9 cellular contexts compared by ENCODE assay signal in genomic region chr6:25053875-25054371, GRCh38.
DNase-seq lines count a peak whose midpoint lies in the region; ATAC-seq, FAIRE-seq and TF ChIP-seq lines count a peak whose summit lies in the region.
"Had no signal": no experiment of that assay in that cellular context is flagged by ENCODE, and none has a peak within 500 bp of the region (broad histone marks: within the 10 kb centered on the region; RNA-seq: fewer than 3 reads in every experiment).

No MANE protein-coding gene starts in this region.

- H3K4me1 ChIP-seq in GM12878 (ENCODE audit: control insufficient read depth, insufficient read depth, low read length) = peaks cover 26% of the 10 kb centered on the region
- no peaks in the 10 kb centered on the region for H3K4me1 ChIP-seq in right lobe of liver

- ATAC-seq in GM21526 (IDR thresholded peaks at IDR 0.05; ENCODE audit: low FRiP score, unreplicated experiment) (peak; percentile 52), GM12878 (peak; percentile 93), right lobe of liver (no peak), HG03025 (IDR thresholded peaks at IDR 0.05; ENCODE audit: low FRiP score, unreplicated experiment) (no peak)
- ATAC-seq in stimulated activated memory B cell treated with anti-CD40 and anti-IgM and Interleukin-4, amounts not matched to agents 10 μg/mL and 1 μg/mL and 100 μg/mL, for 72 hours = peak; percentile 87

- no peak overlapping the region for H3K9ac ChIP-seq in GM12878 (ENCODE audit: control insufficient read depth, insufficient read depth, low read length)

- H3K36me3 ChIP-seq in GM12878 (ENCODE audit: control insufficient read depth in 2 of 2, insufficient read depth in 2 of 2, low read length in 1 of 2) = no peaks in the 10 kb centered on the region
- H3K36me3 ChIP-seq in right lobe of liver = no peaks in the 10 kb centered on the region

- 0% methylated on average over 2 of the region's 2 CpGs for WGBS in GM12878 (ENCODE audit: insufficient coverage, insufficient replicate concordance, low lambda C conversion rate, missing lambda C conversion rate)
- WGBS in right lobe of liver (ENCODE audit: insufficient coverage, low coverage, low lambda C conversion rate, missing lambda C conversion rate) = 55% methylated on average over 1 of the region's 2 CpGs

- TF ChIP-seq POLR2A in GM12878 (IDR thresholded peaks at IDR 0.05; ENCODE audit: low read depth, low read length) = no peak
- no peak for TF ChIP-seq POLR2A in right lobe of liver (IDR thresholded peaks at IDR 0.05)

- H3K4me1 Mint-ChIP-seq in stimulated activated memory B cell treated with anti-CD40 and anti-IgM and Interleukin-4, amounts not matched to agents 10 μg/mL and 1 μg/mL and 100 μg/mL, for 72 hours = peaks cover 83% of the 10 kb centered on the region

- H3K9me3 ChIP-seq in GM12878 (replicated peaks; ENCODE audit: control insufficient read depth, insufficient read depth, low read length) (no peaks in the 10 kb centered on the region; the same call in 2 of the 3 replicates), right lobe of liver (no peaks in the 10 kb centered on the region)

- H4K20me1 ChIP-seq in GM12878 (ENCODE audit: control insufficient read depth, insufficient read depth) = no peaks in the 10 kb centered on the region

- peak; percentile 21; the same call in 1 of the 2 replicates for TF ChIP-seq RAD21 in GM12878 (IDR thresholded peaks at IDR 0.05; ENCODE audit: insufficient read depth, low read depth, low read length)

- POLR2A ChIA-PET in GM12878 (lab: Charles Lee) = interaction anchor here (0.9 to 5.9 kb wide), 9 partner anchors 10 to 278 kb away, joined by 3 to 87 read pairs (median 7); no protein-coding TSS in a partner anchor

- in situ Hi-C loops in GM12878 (cut with MboI) = no loop called here

- RAD21 ChIA-PET in GM12878 (lab: Charles Lee; ENCODE audit: unreplicated experiment) = interaction anchor here (0.7 to 4.8 kb wide), 13 partner anchors 9 to 275 kb away, joined by 3 to 63 read pairs (median 9); no protein-coding TSS in a partner anchor

- no peak overlapping the region for H3K4me3 ChIP-seq in GM12865 (ENCODE audit: low read depth, low read length)
- no peak overlapping the region for H3K4me3 ChIP-seq in GM12878
- no peak overlapping the region for H3K4me3 ChIP-seq in right lobe of liver

- H2AFZ ChIP-seq in GM12878 (ENCODE audit: control insufficient read depth, low read depth, low read length) = peak overlapping the region; percentile 68

- SMC1A ChIA-PET in GM12878 (lab: Charles Lee; ENCODE audit: uncharacterized antibody, unreplicated experiment) = interaction anchor here (0.7 to 14.9 kb wide), 18 partner anchors 8 to 275 kb away, joined by 3 to 304 read pairs (median 9); partner anchors contain the start of gene RIPOR2

- peak; percentile 79 for DNase-seq in GM12865 (ENCODE audit: low read depth)
- DNase-seq in HS-27A (ENCODE audit: low read depth) = peak; percentile 11
- no peak for DNase-seq in GM12878 (ENCODE audit: low read depth, low spot score)
- no peak for DNase-seq in right lobe of liver
- no peak for DNase-seq in NCI-H1694 treated with DMSO at 0.1 percent for 48 hours (lab: John Stamatoyannopoulos, UW)

- no peaks in the 10 kb centered on the region for H3K79me2 ChIP-seq in GM12878 (ENCODE audit: control insufficient read depth, insufficient read depth, low read length)

- peak overlapping the region; percentile 51 for H3K4me2 ChIP-seq in GM12878 (ENCODE audit: control insufficient read depth, insufficient read depth)

- TF ChIP-seq CTCF in GM12865 (IDR thresholded peaks at IDR 0.05; ENCODE audit: insufficient read depth, low read depth, low read length, missing control alignments) = no peak
- TF ChIP-seq CTCF in GM12878 (IDR thresholded peaks at IDR 0.05 in 2 of 3, conservative IDR thresholded peaks at IDR 0.05 in 1 of 3; ENCODE audit: control insufficient read depth in 2 of 3, extremely low read depth in 1 of 3, insufficient read depth in 1 of 3, low read depth in 3 of 3, low read length in 3 of 3) = peak in 2 of 3 experiments; percentile 16 to 20; a peak in 2 of 6 replicates
- no peak for TF ChIP-seq CTCF in right lobe of liver (IDR thresholded peaks at IDR 0.05)

- no peaks in the 10 kb centered on the region for H3K27me3 Mint-ChIP-seq in stimulated activated memory B cell treated with anti-CD40 and anti-IgM and Interleukin-4, amounts not matched to agents 10 μg/mL and 1 μg/mL and 100 μg/mL, for 72 hours

- no TSS peak for BruUV-seq in GM12878 (replicated peaks; lab: Mats Ljungman, UMichigan)

- intact Hi-C loops in GM12878 (cut with micrococcal nuclease; ENCODE audit: unreplicated experiment) (no loop called here), right lobe of liver (cut with DNase I) (no loop called here)

- H3K27me3 ChIP-seq in GM12878 (replicated peaks in 1 of 2; ENCODE audit: control insufficient read depth in 2 of 2, insufficient read depth in 2 of 2, low read length in 1 of 2) (no peaks in the 10 kb centered on the region), right lobe of liver (no peaks in the 10 kb centered on the region)

- TF ChIP-seq EP300 in GM12878 (IDR thresholded peaks at IDR 0.05; ENCODE audit: borderline replicate concordance in 1 of 2, control insufficient read depth in 1 of 2, low read depth in 2 of 2, low read length in 2 of 2) = peak in 1 of 2 experiments; percentile 29; a peak in 1 of 4 replicates

- H3K9me3 Mint-ChIP-seq in stimulated activated memory B cell treated with anti-CD40 and anti-IgM and Interleukin-4, amounts not matched to agents 10 μg/mL and 1 μg/mL and 100 μg/mL, for 72 hours = no peaks in the 10 kb centered on the region
- H3K9me3 Mint-ChIP-seq: nephron had no signal

- peak overlapping the region; percentile 41 for H3K27ac ChIP-seq in GM12878 (ENCODE audit: control insufficient read depth, insufficient read depth)
- no peak overlapping the region for H3K27ac ChIP-seq in right lobe of liver

- peak; percentile 27 for FAIRE-seq in GM12878 (lab: Jason Lieb, UNC)

- CTCF ChIA-PET in GM12878 (lab: Yijun Ruan, JAX) = interaction anchor here (1.2 to 7.8 kb wide), 15 partner anchors 9 to 198 kb away, joined by 3 to 91 read pairs (median 9); partner anchors contain the start of gene RIPOR2

- H3K36me3 Mint-ChIP-seq in stimulated activated memory B cell treated with anti-CD40 and anti-IgM and Interleukin-4, amounts not matched to agents 10 μg/mL and 1 μg/mL and 100 μg/mL, for 72 hours = no peaks in the 10 kb centered on the region

- peak overlapping the region; percentile 80 for H3K27ac Mint-ChIP-seq in stimulated activated memory B cell treated with anti-CD40 and anti-IgM and Interleukin-4, amounts not matched to agents 10 μg/mL and 1 μg/mL and 100 μg/mL, for 72 hours

- H3K4me3 Mint-ChIP-seq in stimulated activated memory B cell treated with anti-CD40 and anti-IgM and Interleukin-4, amounts not matched to agents 10 μg/mL and 1 μg/mL and 100 μg/mL, for 72 hours = no peak overlapping the region
- H3K4me3 Mint-ChIP-seq: nephron had no signal

TF ChIP-seq in GM12878, 131 proteins besides CTCF, POLR2A, EP300 and RAD21 (continues in another document):
- TF ChIP-seq ATF2 (IDR thresholded peaks at IDR 0.05; ENCODE audit: low read length) (0 out of 2 replicates have a peak, but pooled peaks have one; percentile 45), CHD2 (IDR thresholded peaks at IDR 0.05; ENCODE audit: borderline replicate concordance, low read depth, low read length) (no peak), MEF2B (IDR thresholded peaks at IDR 0.05; ENCODE audit: partially characterized antibody, poor library complexity, severe bottlenecking) (peak; percentile 72), USF1 (IDR thresholded peaks at IDR 0.05; ENCODE audit: borderline replicate concordance, extremely low read length, insufficient read depth, low read depth, low read length) (no peak), SMC3 (IDR thresholded peaks at IDR 0.05; ENCODE audit: borderline replicate concordance, low read length) (peak; percentile 36; the same call in 1 of the 2 replicates), ZNF384 (IDR thresholded peaks at IDR 0.05; ENCODE audit: borderline replicate concordance, low read depth, low read length) (no peak), KDM1A (IDR thresholded peaks at IDR 0.05; ENCODE audit: borderline replicate concordance) (no peak), RELA (IDR thresholded peaks at IDR 0.05; ENCODE audit: borderline replicate concordance, partially characterized antibody) (peak; percentile 68), NRF1 (conservative IDR thresholded peaks at IDR 0.05; ENCODE audit: low read depth, low read length) (no peak), IKZF1 (conservative IDR thresholded peaks at IDR 0.05) (peak; percentile 68), SMAD5 (IDR thresholded peaks at IDR 0.05; ENCODE audit: low read depth) (no peak), JUND (IDR thresholded peaks at IDR 0.05; ENCODE audit: low read depth, low read length) (no peak), POU2F2 (IDR thresholded peaks at IDR 0.05; ENCODE audit: borderline replicate concordance, low read depth, low read length) (peak; percentile 77; the same call in 2 of the 3 replicates)

Comparison
In these comparisons a context has a peak if more than half of its experiments do, and no peak if none do; other contexts are left out.
1. DNase-seq: peak in GM12865 (single experiment) and HS-27A (single experiment); none in GM12878 (single experiment), right lobe of liver (0 of 3) and NCI-H1694 treated with DMSO at 0.1 percent for 48 hours (single experiment).
2. CTCF ChIP-seq: peak in GM12878 (2 of 3); none in GM12865 (single experiment) and right lobe of liver (0 of 4).
3. ATAC-seq: peak in GM21526 (single experiment), GM12878 (single experiment) and stimulated activated memory B cell treated with anti-CD40 and anti-IgM and Interleukin-4, amounts not matched to agents 10 μg/mL and 1 μg/mL and 100 μg/mL, for 72 hours (single experiment); none in right lobe of liver (0 of 4) and HG03025 (single experiment).